ENCODE assay signal across 17 cellular contexts in genomic region chr2:22999951-23000350, GRCh38.
DNase-seq lines count a peak whose midpoint lies in the region; ATAC-seq and TF ChIP-seq lines count a peak whose summit lies in the region.
"Had no signal": no experiment of that assay in that cellular context is flagged by ENCODE, and none has a peak within 500 bp of the region (broad histone marks: within the 10 kb centered on the region; RNA-seq: fewer than 3 reads in every experiment).

No MANE protein-coding gene starts in this region.

- in situ Hi-C loops in IMR-90 (cut with MboI; ENCODE audit: low sequenced_read_pairs): no loop called here
- in situ Hi-C loops in brain microvascular endothelial cell (cut with HindIII; ENCODE audit: low pct_ligation_motif_present, low sequenced_read_pairs): no loop called here

- TF ChIP-seq POLR2A in IMR-90 (IDR thresholded peaks at IDR 0.05; ENCODE audit: low read depth, low read length): no peak

- no peak overlapping the region for H2AK9ac ChIP-seq in IMR-90 (replicated peaks; ENCODE audit: low read depth, low read length, poor library complexity)

- no peaks in the 10 kb centered on the region for H3K9me1 ChIP-seq in IMR-90 (ENCODE audit: insufficient read depth, low read length)

- H3K14ac ChIP-seq in IMR-90 (replicated peaks; ENCODE audit: low read depth, low read length): no peak overlapping the region
- no peak overlapping the region for H3K14ac ChIP-seq in mesenchymal stem cell (ENCODE audit: low read length in 2 of 2)

- no peak overlapping the region for H4K5ac ChIP-seq in IMR-90 (ENCODE audit: low read depth, low read length)

- dilution Hi-C loops in IMR-90 (cut with HindIII; ENCODE audit: low sequenced_read_pairs, unreplicated experiment): no loop called here

- H2BK5ac ChIP-seq in IMR-90 (ENCODE audit: low read depth, low read length, poor library complexity, severe bottlenecking) (no peak overlapping the region), mesenchymal stem cell (ENCODE audit: low read depth, low read length, poor library complexity, severe bottlenecking) (no peak overlapping the region)

- no peak overlapping the region for H3K4me3 Mint-ChIP-seq in CD8-positive, alpha-beta memory T cell
- H3K4me3 Mint-ChIP-seq: CD4-positive, alpha-beta T cell; HFFc6 had no signal

- H2BK12ac ChIP-seq in mesenchymal stem cell (ENCODE audit: low read length in 2 of 2): no peak overlapping the region

- H3K18ac ChIP-seq in IMR-90 (ENCODE audit: low read depth, low read length) (no peak overlapping the region), mesenchymal stem cell (ENCODE audit: low read depth in 1 of 2, low read length in 2 of 2) (no peak overlapping the region)

- H3K79me1 ChIP-seq in IMR-90 (ENCODE audit: low read depth in 1 of 2, low read length in 2 of 2): no peaks in the 10 kb centered on the region
- H3K79me1 ChIP-seq in mesenchymal stem cell (replicated peaks; ENCODE audit: low read length, poor library complexity, severe bottlenecking): no peaks in the 10 kb centered on the region

- ATAC-seq in IMR-90 (ENCODE audit: low read depth): no peak
- ATAC-seq in GM19324 (IDR thresholded peaks at IDR 0.05; ENCODE audit: low FRiP score, unreplicated experiment): no peak
- ATAC-seq: PC-3 had no signal

- H2BK20ac ChIP-seq in IMR-90 (ENCODE audit: low read depth, low read length): no peak overlapping the region

- H3K4me1 ChIP-seq in IMR-90 (ENCODE audit: control insufficient read depth, insufficient read depth, low read length) (no peaks in the 10 kb centered on the region), mesenchymal stem cell (ENCODE audit: control insufficient read depth, insufficient read depth, low read depth, low read length) (no peaks in the 10 kb centered on the region)
- H3K4me1 ChIP-seq in CD8-positive, alpha-beta memory T cell (ENCODE audit: insufficient read depth, low read length): no peaks in the 10 kb centered on the region
- H3K4me1 ChIP-seq: SJSA1 had no signal

- H3K4me2 ChIP-seq in IMR-90 (ENCODE audit: low read depth, low read length) (no peak overlapping the region), mesenchymal stem cell (ENCODE audit: low read length, poor library complexity, severe bottlenecking) (peak overlapping the region; percentile 11)

- no peak overlapping the region for H4K91ac ChIP-seq in IMR-90 (ENCODE audit: insufficient read depth, low read depth, low read length)
- no peak overlapping the region for H4K91ac ChIP-seq in mesenchymal stem cell (ENCODE audit: low read length)

- TF ChIP-seq RAD21 in IMR-90 (IDR thresholded peaks at IDR 0.05; ENCODE audit: low read length): no peak

- no peak overlapping the region for H3K56ac ChIP-seq in IMR-90 (ENCODE audit: extremely low read depth, insufficient read depth, low read length)

- H3K27me3 ChIP-seq in IMR-90 (ENCODE audit: control insufficient read depth, insufficient read depth, low read length) (no peaks in the 10 kb centered on the region), brain microvascular endothelial cell (replicated peaks) (no peaks in the 10 kb centered on the region), mesenchymal stem cell (ENCODE audit: control insufficient read depth in 1 of 2, insufficient read depth in 1 of 2, low read length in 2 of 2) (no peaks in the 10 kb centered on the region)
- no peaks in the 10 kb centered on the region for H3K27me3 ChIP-seq in CD8-positive, alpha-beta memory T cell (ENCODE audit: insufficient read depth, low read length, poor library complexity, severe bottlenecking)
- H3K27me3 ChIP-seq: SJSA1 had no signal

- H4K20me1 ChIP-seq in IMR-90 (ENCODE audit: insufficient read depth, low read length): no peaks in the 10 kb centered on the region

- WGBS in IMR-90 (ENCODE audit: extremely low coverage in 2 of 2, insufficient read length in 1 of 2), 2 experiments: 42% methylated on average over 2 of the region's 4 CpGs; no CpG with 5 or more reads in 1 of the 2 experiments
- 69% methylated on average over 3 of the region's 4 CpGs for WGBS in mesenchymal stem cell

- H2AK5ac ChIP-seq in IMR-90 (ENCODE audit: low read depth, low read length) (no peak overlapping the region), mesenchymal stem cell (ENCODE audit: low read length, severe bottlenecking) (no peak overlapping the region)

- no peaks in the 10 kb centered on the region for H3K4me1 Mint-ChIP-seq in CD8-positive, alpha-beta memory T cell

- no TSS peak for BruUV-seq in IMR-90 (replicated peaks; lab: Mats Ljungman, UMichigan)

- TF ChIP-seq CTCF in IMR-90 (conservative IDR thresholded peaks at IDR 0.05; ENCODE audit: low read depth, low read length) (no peak), brain microvascular endothelial cell (IDR thresholded peaks at IDR 0.05; ENCODE audit: low read depth, low read length, missing control alignments) (no peak)

- H3K36me3 Mint-ChIP-seq in CD8-positive, alpha-beta memory T cell: no peaks in the 10 kb centered on the region

- no peak overlapping the region for H3K27ac ChIP-seq in IMR-90 (ENCODE audit: insufficient read depth, low read length)
- no peak overlapping the region for H3K27ac ChIP-seq in brain microvascular endothelial cell
- H3K27ac ChIP-seq in mesenchymal stem cell (ENCODE audit: low read length, poor library complexity, severe bottlenecking): no peak overlapping the region
- H3K27ac ChIP-seq in CD8-positive, alpha-beta memory T cell (ENCODE audit: low read depth, low read length): no peak overlapping the region
- H3K27ac ChIP-seq: SJSA1 had no signal

- CTCF ChIA-PET in IMR-90 (lab: Yijun Ruan, JAX): interaction anchor here (0.6 kb wide), 1 partner anchor 740 kb away, joined by 5 read pairs; no protein-coding TSS in a partner anchor
- CTCF ChIA-PET in CD8-positive, alpha-beta memory T cell (lab: Charles Lee): no interaction called here

- H3K9ac ChIP-seq in IMR-90 (ENCODE audit: low read depth, low read length): no peak overlapping the region
- no peak overlapping the region for H3K9ac ChIP-seq in mesenchymal stem cell (ENCODE audit: low read length)

- H3K23ac ChIP-seq in IMR-90 (ENCODE audit: low read depth, low read length) (no peak overlapping the region), mesenchymal stem cell (ENCODE audit: low read length in 2 of 2) (no peak overlapping the region)

- H3K4me3 ChIP-seq in IMR-90 (ENCODE audit: insufficient read depth, low read depth, low read length): no peak overlapping the region
- H3K4me3 ChIP-seq in brain microvascular endothelial cell (ENCODE audit: low read depth, low read length): no peak overlapping the region
- no peak overlapping the region for H3K4me3 ChIP-seq in mesenchymal stem cell (ENCODE audit: insufficient read depth in 1 of 2, low read depth in 1 of 2, low read length in 2 of 2)
- no peak overlapping the region for H3K4me3 ChIP-seq in CD8-positive, alpha-beta memory T cell (ENCODE audit: low read length)
- H3K4me3 ChIP-seq: SJSA1 had no signal

- POLR2A ChIA-PET in IMR-90 (lab: Charles Lee; ENCODE audit: unreplicated experiment): no interaction called here
- POLR2A ChIA-PET in CD8-positive, alpha-beta memory T cell (lab: Charles Lee): no interaction called here

- no peak overlapping the region for H2BK120ac ChIP-seq in IMR-90 (ENCODE audit: low read depth, low read length)
- H2BK120ac ChIP-seq in mesenchymal stem cell (ENCODE audit: low read depth, low read length): no peak overlapping the region

- H3K36me3 ChIP-seq in IMR-90 (ENCODE audit: control insufficient read depth, insufficient read depth, low read length): no peaks in the 10 kb centered on the region
- no peaks in the 10 kb centered on the region for H3K36me3 ChIP-seq in brain microvascular endothelial cell (replicated peaks)
- no peaks in the 10 kb centered on the region for H3K36me3 ChIP-seq in mesenchymal stem cell (ENCODE audit: control insufficient read depth in 1 of 2, insufficient read depth in 2 of 2, low read depth in 1 of 2, low read length in 2 of 2)
- no peaks in the 10 kb centered on the region for H3K36me3 ChIP-seq in CD8-positive, alpha-beta memory T cell (ENCODE audit: insufficient read depth, low read length)
- H3K36me3 ChIP-seq: SJSA1 had no signal

- no peaks in the 10 kb centered on the region for H3K9me3 Mint-ChIP-seq in CD8-positive, alpha-beta memory T cell
- H3K9me3 Mint-ChIP-seq: CD4-positive, alpha-beta T cell had no signal

- H3K27ac Mint-ChIP-seq in CD8-positive, alpha-beta memory T cell: no peak overlapping the region
- H3K27ac Mint-ChIP-seq: CD4-positive, alpha-beta T cell; HFFc6 had no signal

- DNase-seq in AG20443 (ENCODE audit: low spot score) (peak; percentile 25), IMR-90 (peak; percentile 1), brain microvascular endothelial cell (peak; percentile 60), mesenchymal stem cell (no peak), NCI-H2171 treated with DMSO at 0.1 percent for 48 hours (lab: John Stamatoyannopoulos, UW) (no peak), COR-L47 (lab: John Stamatoyannopoulos, UW) (no peak)
- no peak for DNase-seq in CD8-positive, alpha-beta memory T cell
- DNase-seq: Calu3; CD4-positive, alpha-beta T cell; H7; HFFc6; NCI-H1436; NCI-H1930; NCI-H526; PC-3 had no signal

- no peaks in the 10 kb centered on the region for H3K27me3 Mint-ChIP-seq in CD8-positive, alpha-beta memory T cell

- H2BK15ac ChIP-seq in IMR-90 (ENCODE audit: low read depth, low read length) (no peak overlapping the region), mesenchymal stem cell (ENCODE audit: low read depth, poor library complexity, severe bottlenecking) (no peak overlapping the region)

- H3K9me3 ChIP-seq in IMR-90 (ENCODE audit: control insufficient read depth, insufficient read depth, low read length): peaks cover 10% of the 10 kb centered on the region
- H3K9me3 ChIP-seq in mesenchymal stem cell (ENCODE audit: control insufficient read depth, low read length): no peaks in the 10 kb centered on the region
- H3K9me3 ChIP-seq in CD8-positive, alpha-beta memory T cell (ENCODE audit: low read length): no peaks in the 10 kb centered on the region
- H3K9me3 ChIP-seq: SJSA1 had no signal

- intact Hi-C loops in IMR-90 (cut with micrococcal nuclease): no loop called here

- no peak overlapping the region for H4K8ac ChIP-seq in IMR-90 (ENCODE audit: low read depth in 2 of 2, low read length in 2 of 2)
- H4K8ac ChIP-seq in mesenchymal stem cell (ENCODE audit: low read length): no peak overlapping the region

- H2AFZ ChIP-seq in IMR-90 (replicated peaks; ENCODE audit: low read length, poor library complexity) (no peak overlapping the region), mesenchymal stem cell (ENCODE audit: low read depth, low read length) (no peak overlapping the region)

- H3K4ac ChIP-seq in IMR-90 (ENCODE audit: low read depth, low read length) (no peak overlapping the region), mesenchymal stem cell (ENCODE audit: low read depth in 1 of 2, low read length in 2 of 2) (no peak overlapping the region)

TF ChIP-seq in IMR-90, 13 proteins besides CTCF, POLR2A, EP300 and RAD21 (continues in another document):
- TF ChIP-seq MAFK (IDR thresholded peaks at IDR 0.05; ENCODE audit: low read depth, low read length): no peak
- TF ChIP-seq RFX5 (IDR thresholded peaks at IDR 0.05; ENCODE audit: low read depth, low read length): no peak
- TF ChIP-seq NFE2L2 (IDR thresholded peaks at IDR 0.05; ENCODE audit: low read depth, low read length): no peak
- no peak for TF ChIP-seq MAZ (IDR thresholded peaks at IDR 0.05; ENCODE audit: borderline replicate concordance, low read depth, low read length)
- TF ChIP-seq MXI1 (IDR thresholded peaks at IDR 0.05; ENCODE audit: borderline replicate concordance, low read depth, low read length): no peak
- TF ChIP-seq FOS (IDR thresholded peaks at IDR 0.05; ENCODE audit: low read depth, low read length): no peak

Comparison
In these comparisons a context has a peak if more than half of its experiments do, and no peak if none do; other contexts are left out.
1. DNase-seq: peak in AG20443 (single experiment), IMR-90 (single experiment) and brain microvascular endothelial cell (single experiment); none in mesenchymal stem cell (single experiment), CD8-positive, alpha-beta memory T cell (0 of 5), NCI-H2171 treated with DMSO at 0.1 percent for 48 hours (single experiment) and COR-L47 (single experiment).